ENCODE assay signal across 8 cellular contexts in the genomic region with DNA sequence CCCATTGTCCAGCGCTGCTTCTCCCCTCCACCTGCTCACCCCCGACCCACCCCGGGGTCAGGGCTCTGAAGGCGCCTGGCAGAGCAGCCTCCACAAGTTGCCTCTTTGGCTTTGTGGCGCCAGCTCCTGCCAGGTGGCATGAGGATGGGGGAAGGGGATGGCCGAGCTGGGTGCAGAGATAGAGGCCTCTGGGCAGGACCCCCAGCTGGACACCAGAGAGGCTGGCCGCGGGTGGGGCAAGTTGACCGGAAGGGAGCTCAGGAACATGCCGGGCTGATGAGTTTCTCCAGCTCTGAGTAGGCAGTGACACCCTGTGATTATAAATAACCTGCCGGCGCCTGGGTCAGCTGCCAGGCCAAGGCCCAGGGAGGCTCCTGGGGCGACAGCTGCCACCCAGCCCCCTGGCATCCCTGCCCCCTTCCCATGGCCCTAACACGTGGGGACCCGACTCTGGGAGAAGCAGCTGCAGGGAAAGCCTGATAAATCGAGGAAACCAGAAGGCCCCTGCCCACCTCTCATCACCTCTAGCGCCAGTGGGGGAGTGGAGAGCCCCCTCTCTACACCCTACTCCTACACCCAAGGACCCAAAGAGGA. TPM values are rescaled to one million over a fixed set of nuclear protein-coding genes. Genes with fewer than 3 reads are reported as not detected.
A peak's percentile ranks its signal among the peaks of the same experiment; 100 is the strongest.
DNase-seq lines count a peak whose midpoint lies in the region; ATAC-seq, FAIRE-seq and TF ChIP-seq lines count a peak whose summit lies in the region.

No MANE protein-coding gene starts in this region.

- H3K27me3 ChIP-seq in AG04450 (ENCODE audit: control insufficient read depth, insufficient read depth, low read length) = peaks cover 26% of the 10 kb centered on the region
- no peaks in the 10 kb centered on the region for H3K27me3 ChIP-seq in GM12878 (replicated peaks in 1 of 2; ENCODE audit: control insufficient read depth in 2 of 2, insufficient read depth in 2 of 2, low read length in 1 of 2)
- H3K27me3 ChIP-seq in lower lobe of right lung (ENCODE audit: low read depth) = peaks cover 69% of the 10 kb centered on the region

- H3K4me3 ChIP-seq in AG04450 (ENCODE audit: low read depth, low read length) (peak overlapping the region; percentile 62), GM12878 (peak overlapping the region; percentile 56), lower lobe of right lung (peak overlapping the region; percentile 54)

- CTCF ChIA-PET in AG04450 (lab: Charles Lee) (no interaction called here), GM12878 (lab: Yijun Ruan, JAX) (interaction anchor here (0.6 to 2.2 kb wide), 9 partner anchors 12 to 448 kb away, joined by 3 to 9 read pairs (median 4); partner anchors contain the start of genes CYB5D2 and ZZEF1)

- SMC1A ChIA-PET in GM12878 (lab: Charles Lee; ENCODE audit: uncharacterized antibody, unreplicated experiment) = interaction anchor here (0.7 to 3.4 kb wide), 5 partner anchors 12 to 37 kb away, joined by 3 to 17 read pairs (median 4); partner anchors contain the start of gene HASPIN

- TF ChIP-seq CTCF in AG04450 (IDR thresholded peaks at IDR 0.05; ENCODE audit: low read depth, low read length) = no peak
- TF ChIP-seq CTCF in GM12878 (IDR thresholded peaks at IDR 0.05 in 2 of 3, conservative IDR thresholded peaks at IDR 0.05 in 1 of 3; ENCODE audit: control insufficient read depth in 2 of 3, extremely low read depth in 1 of 3, insufficient read depth in 1 of 3, low read depth in 3 of 3, low read length in 3 of 3) = no peak
- TF ChIP-seq CTCF in lower lobe of right lung (IDR thresholded peaks at IDR 0.05) = no peak
- no peak for TF ChIP-seq CTCF in GM13976 (IDR thresholded peaks at IDR 0.05; ENCODE audit: borderline replicate concordance, control extremely low read depth, extremely low read depth, insufficient read depth, missing control alignments)

- H3K9me3 ChIP-seq in AG04450 (ENCODE audit: control insufficient read depth, insufficient read depth, low read length) (peaks cover 14% of the 10 kb centered on the region), GM12878 (replicated peaks; ENCODE audit: control insufficient read depth, insufficient read depth, low read length) (peaks cover 12% of the 10 kb centered on the region; the same call in 1 of the 3 replicates), lower lobe of right lung (no peaks in the 10 kb centered on the region)

- H4K20me1 ChIP-seq in GM12878 (ENCODE audit: control insufficient read depth, insufficient read depth) = no peaks in the 10 kb centered on the region

- peak; percentile 50 for ATAC-seq in GM12878
- peak in 1 of 2 donors; percentile 20 for ATAC-seq in lower lobe of right lung
- no peak for ATAC-seq in HG03354 (IDR thresholded peaks at IDR 0.05; ENCODE audit: poor library complexity, severe bottlenecking, unreplicated experiment)

- H2AFZ ChIP-seq in GM12878 (ENCODE audit: control insufficient read depth, low read depth, low read length) = no peak overlapping the region

- H3K4me1 ChIP-seq in GM12878 (ENCODE audit: control insufficient read depth, insufficient read depth, low read length) (peaks cover 32% of the 10 kb centered on the region), lower lobe of right lung (peaks cover 17% of the 10 kb centered on the region)

- in situ Hi-C loops in GM12878 (cut with MboI) (no loop called here), GM13976 (cut with MboI; ENCODE audit: low sequenced_read_pairs, unreplicated experiment) (no loop called here)

- under 1% methylated on average over 15 of the region's 17 CpGs for WGBS in GM12878 (ENCODE audit: insufficient coverage, insufficient replicate concordance, low lambda C conversion rate, missing lambda C conversion rate)

- POLR2A ChIA-PET in AG04450 (lab: Yijun Ruan, JAX) (interaction anchor here (0.7 to 2.5 kb wide), 2 partner anchors 28 kb away, joined by 3 to 8 read pairs; no protein-coding TSS in a partner anchor), GM12878 (lab: Charles Lee) (interaction anchor here (1.7 to 2.3 kb wide), 2 partner anchors 12 to 16 kb away, joined by 8 read pairs; no protein-coding TSS in a partner anchor)

- no peak for TF ChIP-seq RAD21 in GM12878 (IDR thresholded peaks at IDR 0.05; ENCODE audit: insufficient read depth, low read depth, low read length)

- no peak for TF ChIP-seq EP300 in GM12878 (IDR thresholded peaks at IDR 0.05; ENCODE audit: borderline replicate concordance in 1 of 2, control insufficient read depth in 1 of 2, low read depth in 2 of 2, low read length in 2 of 2)

- intact Hi-C loops in GM12878 (cut with micrococcal nuclease; ENCODE audit: unreplicated experiment) (no loop called here), lower lobe of right lung (cut with DNase I) (no loop called here)

- H3K79me2 ChIP-seq in GM12878 (ENCODE audit: control insufficient read depth, insufficient read depth, low read length) = peaks cover 13% of the 10 kb centered on the region

- FAIRE-seq in GM12878 (lab: Jason Lieb, UNC) = no peak

- peak; percentile 37; the same call in 1 of the 2 replicates for TF ChIP-seq POLR2A in GM12878 (IDR thresholded peaks at IDR 0.05; ENCODE audit: low read depth, low read length)

- H3K27ac ChIP-seq in AG04450 (ENCODE audit: low read depth, low read length) (no peak overlapping the region), GM12878 (ENCODE audit: control insufficient read depth, insufficient read depth) (peak overlapping the region; percentile 61), lower lobe of right lung (no peak overlapping the region)

- H3K9ac ChIP-seq in GM12878 (ENCODE audit: control insufficient read depth, insufficient read depth, low read length) = peak overlapping the region; percentile 72

- no peak for DNase-seq in AG04450 (ENCODE audit: low read depth, low spot score)
- DNase-seq in HK-2 (ENCODE audit: unreplicated experiment) = peak; percentile 59
- DNase-seq in GM12878 (ENCODE audit: low read depth, low spot score) = no peak
- no peak for DNase-seq in lower lobe of right lung
- no peak for DNase-seq in GM13976 (ENCODE audit: low spot score)
- DNase-seq in 8988T = no peak
- DNase-seq in stimulated activated naive CD4-positive, alpha-beta T cell (lab: John Stamatoyannopoulos, UW) = no peak

- BruUV-seq in GM12878 (replicated peaks; lab: Mats Ljungman, UMichigan) = no TSS peak

- peak overlapping the region; percentile 88 for H3K4me2 ChIP-seq in GM12878 (ENCODE audit: control insufficient read depth, insufficient read depth)

- H3K36me3 ChIP-seq in GM12878 (ENCODE audit: control insufficient read depth in 2 of 2, insufficient read depth in 2 of 2, low read length in 1 of 2) (no peaks in the 10 kb centered on the region), lower lobe of right lung (no peaks in the 10 kb centered on the region)

- RAD21 ChIA-PET in GM12878 (lab: Charles Lee; ENCODE audit: unreplicated experiment) = interaction anchor here (1.0 to 2.5 kb wide), 5 partner anchors 16 to 32 kb away, joined by 3 to 23 read pairs (median 4); partner anchors contain the start of gene HASPIN

RNA-seq across cellular contexts. Expression of gene P2RX5, which starts 0.7 kb away (rescaled TPM):
- polyA plus RNA-seq in AG04450 (2011; rRNA removed) = 4.5 and 6.4 TPM in 2 replicates
- polyA minus RNA-seq in AG04450 (2011; rRNA and poly(A)+ RNA removed) = 4.5 and 5.7 TPM in 2 replicates
- total RNA-seq in GM12878 (2013; cell fraction: nucleolus; rRNA removed) = 276 and 346 TPM in 2 replicates
- 22.5 and 25.2 TPM in 2 replicates for total RNA-seq in GM12878 (2014; rRNA removed)
- 17.9 and 20.0 TPM in 2 replicates for total RNA-seq in GM12878 (2014; rRNA removed; fragmentation: Illumina TruSeq; extraction: Trizol)
- 24.8 and 27.2 TPM in 2 replicates for total RNA-seq in GM12878 (2021)
- polyA plus RNA-seq in GM12878 (2011; ENCODE audit: low read depth) = 28.3 TPM
- 5.1 and 10.0 TPM in 2 replicates for polyA plus RNA-seq in GM12878 (2011; rRNA removed)
- polyA plus RNA-seq in GM12878 (2011; cell fraction: cytosol; rRNA removed) = 18.6 TPM in 2 replicates
- 28.6 and 31.4 TPM in 2 replicates for polyA plus RNA-seq in GM12878 (2011; cell fraction: nucleus; rRNA removed)
- 23.7 and 37.9 TPM in 2 replicates for polyA plus RNA-seq in GM12878 (2012)
- polyA plus RNA-seq in GM12878 (2014; fragmentation: Illumina TruSeq; extraction: Trizol) = 18.4 and 28.8 TPM in 2 replicates
- polyA plus RNA-seq in GM12878 (2014; fragmentation: Nextera tagmentation; extraction: Ambion mirVana) = 10 to 100 TPM in 1 of 2 experiments, 1 to 10 TPM in 1; 6.9 to 14.2 TPM
- polyA plus RNA-seq in GM12878 (2014; rRNA removed) = 18.1 and 22.5 TPM in 2 replicates
- polyA plus RNA-seq in GM12878 (2016; fragmentation: Nextera tagmentation; extraction: Ambion mirVana) = 10 to 100 TPM; 19.1 to 23.1 TPM
- polyA minus RNA-seq in GM12878 (2011; rRNA and poly(A)+ RNA removed) = 8.0 and 11.7 TPM in 2 replicates
- polyA minus RNA-seq in GM12878 (2011; cell fraction: cytosol; rRNA and poly(A)+ RNA removed) = 5.5 and 5.7 TPM in 2 replicates
- polyA minus RNA-seq in GM12878 (2011; cell fraction: nucleus; rRNA and poly(A)+ RNA removed) = 5.7 and 10.2 TPM in 2 replicates
- total RNA-seq in lower lobe of right lung = 2.5 TPM

RNA-seq across cellular contexts. Expression of gene EMC6, which starts 26.6 kb away (rescaled TPM):
- polyA plus RNA-seq in AG04450 (2011; rRNA removed) = 23.4 and 28.9 TPM in 2 replicates
- polyA minus RNA-seq in AG04450 (2011; rRNA and poly(A)+ RNA removed) = 5.9 and 6.5 TPM in 2 replicates
- total RNA-seq in GM12878 (2013; cell fraction: nucleolus; rRNA removed) = 5.7 and 5.8 TPM in 2 replicates
- total RNA-seq in GM12878 (2014; rRNA removed) = 24.5 and 37.3 TPM in 2 replicates
- 28.3 and 34.5 TPM in 2 replicates for total RNA-seq in GM12878 (2014; rRNA removed; fragmentation: Illumina TruSeq; extraction: Trizol)
- 63.6 and 64.2 TPM in 2 replicates for total RNA-seq in GM12878 (2021)
- 42.5 TPM for polyA plus RNA-seq in GM12878 (2011; ENCODE audit: low read depth)
- 20.0 and 28.8 TPM in 2 replicates for polyA plus RNA-seq in GM12878 (2011; rRNA removed)
- polyA plus RNA-seq in GM12878 (2011; cell fraction: cytosol; rRNA removed) = 57.3 and 89.4 TPM in 2 replicates
- polyA plus RNA-seq in GM12878 (2011; cell fraction: nucleus; rRNA removed) = 24.3 and 28.1 TPM in 2 replicates
- 41.1 and 48.2 TPM in 2 replicates for polyA plus RNA-seq in GM12878 (2012)
- 11.1 and 27.6 TPM in 2 replicates for polyA plus RNA-seq in GM12878 (2014; fragmentation: Illumina TruSeq; extraction: Trizol)
- 10 to 100 TPM in 1 of 2 experiments, 1 to 10 TPM in 1; 5.1 to 32.2 TPM for polyA plus RNA-seq in GM12878 (2014; fragmentation: Nextera tagmentation; extraction: Ambion mirVana)
- polyA plus RNA-seq in GM12878 (2014; rRNA removed) = 162 and 165 TPM in 2 replicates
- polyA plus RNA-seq in GM12878 (2016; fragmentation: Nextera tagmentation; extraction: Ambion mirVana) = 100 to 1,000 TPM; 170 to 172 TPM
- polyA minus RNA-seq in GM12878 (2011; rRNA and poly(A)+ RNA removed) = 2.9 and 8.0 TPM in 2 replicates
- polyA minus RNA-seq in GM12878 (2011; cell fraction: cytosol; rRNA and poly(A)+ RNA removed) = 9.9 and 16.2 TPM in 2 replicates
- polyA minus RNA-seq in GM12878 (2011; cell fraction: nucleus; rRNA and poly(A)+ RNA removed) = 8.7 and 14.6 TPM in 2 replicates
- 32.9 TPM for total RNA-seq in lower lobe of right lung

RNA-seq across cellular contexts. Expression of gene TAX1BP3, which starts 26.8 kb away (rescaled TPM):
- 163 and 178 TPM in 2 replicates for polyA plus RNA-seq in AG04450 (2011; rRNA removed)
- 134 and 149 TPM in 2 replicates for polyA minus RNA-seq in AG04450 (2011; rRNA and poly(A)+ RNA removed)
- 6.5 and 8.0 TPM in 2 replicates for total RNA-seq in GM12878 (2013; cell fraction: nucleolus; rRNA removed)
- 28.2 and 29.8 TPM in 2 replicates for total RNA-seq in GM12878 (2014; rRNA removed)
- 9.2 and 10.6 TPM in 2 replicates for total RNA-seq in GM12878 (2014; rRNA removed; fragmentation: Illumina TruSeq; extraction: Trizol)
- total RNA-seq in GM12878 (2021) = 23.4 and 24.6 TPM in 2 replicates
- 3.6 TPM for polyA plus RNA-seq in GM12878 (2011; ENCODE audit: low read depth)
- polyA plus RNA-seq in GM12878 (2011; rRNA removed) = 3.6 and 5.0 TPM in 2 replicates
- polyA plus RNA-seq in GM12878 (2011; cell fraction: cytosol; rRNA removed) = 9.1 and 11.2 TPM in 2 replicates
- polyA plus RNA-seq in GM12878 (2011; cell fraction: nucleus; rRNA removed) = 7.3 and 8.5 TPM in 2 replicates
- polyA plus RNA-seq in GM12878 (2012) = 12.3 and 12.9 TPM in 2 replicates
- 4.4 and 8.3 TPM in 2 replicates for polyA plus RNA-seq in GM12878 (2014; fragmentation: Illumina TruSeq; extraction: Trizol)
- polyA plus RNA-seq in GM12878 (2014; fragmentation: Nextera tagmentation; extraction: Ambion mirVana) = 1 to 10 TPM in 1 of 2 experiments, under 1 TPM in 1; 1.00 to 4.7 TPM
- polyA plus RNA-seq in GM12878 (2014; rRNA removed) = 17.2 and 20.2 TPM in 2 replicates
- polyA plus RNA-seq in GM12878 (2016; fragmentation: Nextera tagmentation; extraction: Ambion mirVana) = 10 to 100 TPM; 38.1 to 40.4 TPM
- polyA minus RNA-seq in GM12878 (2011; rRNA and poly(A)+ RNA removed) = 3.1 and 5.0 TPM in 2 replicates
- polyA minus RNA-seq in GM12878 (2011; cell fraction: cytosol; rRNA and poly(A)+ RNA removed) = 3.6 and 7.6 TPM in 2 replicates
- polyA minus RNA-seq in GM12878 (2011; cell fraction: nucleus; rRNA and poly(A)+ RNA removed) = 1.2 and 3.3 TPM in 2 replicates
- 82.8 TPM for total RNA-seq in lower lobe of right lung

RNA-seq across cellular contexts. Expression of gene HASPIN, which starts 28.5 kb away (rescaled TPM):
- 1.3 and 1.6 TPM in 2 replicates for polyA plus RNA-seq in AG04450 (2011; rRNA removed)
- polyA minus RNA-seq in AG04450 (2011; rRNA and poly(A)+ RNA removed) = 2.3 and 3.3 TPM in 2 replicates
- total RNA-seq in GM12878 (2013; cell fraction: nucleolus; rRNA removed) = 10.4 and 13.0 TPM in 2 replicates
- total RNA-seq in GM12878 (2014; rRNA removed) = 14.9 and 16.5 TPM in 2 replicates
- total RNA-seq in GM12878 (2014; rRNA removed; fragmentation: Illumina TruSeq; extraction: Trizol) = 11.7 and 13.1 TPM in 2 replicates
- total RNA-seq in GM12878 (2021) = 16.5 and 18.0 TPM in 2 replicates
- 3.8 TPM for polyA plus RNA-seq in GM12878 (2011; ENCODE audit: low read depth)
- polyA plus RNA-seq in GM12878 (2011; rRNA removed) = 6.1 and 7.1 TPM in 2 replicates
- 5.5 and 6.8 TPM in 2 replicates for polyA plus RNA-seq in GM12878 (2011; cell fraction: cytosol; rRNA removed)
- 3.7 and 5.2 TPM in 2 replicates for polyA plus RNA-seq in GM12878 (2011; cell fraction: nucleus; rRNA removed)
- 4.2 and 4.6 TPM in 2 replicates for polyA plus RNA-seq in GM12878 (2012)
- 13.4 and 16.4 TPM in 2 replicates for polyA plus RNA-seq in GM12878 (2014; fragmentation: Illumina TruSeq; extraction: Trizol)
- under 1 TPM; 0.80 to 0.97 TPM for polyA plus RNA-seq in GM12878 (2014; fragmentation: Nextera tagmentation; extraction: Ambion mirVana)
- polyA plus RNA-seq in GM12878 (2014; rRNA removed) = 11.4 and 12.2 TPM in 2 replicates
- polyA plus RNA-seq in GM12878 (2016; fragmentation: Nextera tagmentation; extraction: Ambion mirVana) = 1 to 10 TPM; 8.7 TPM
- 10.6 and 11.2 TPM in 2 replicates for polyA minus RNA-seq in GM12878 (2011; rRNA and poly(A)+ RNA removed)
- polyA minus RNA-seq in GM12878 (2011; cell fraction: cytosol; rRNA and poly(A)+ RNA removed) = 6.1 and 10.3 TPM in 2 replicates
- 5.2 and 10.4 TPM in 2 replicates for polyA minus RNA-seq in GM12878 (2011; cell fraction: nucleus; rRNA and poly(A)+ RNA removed)
- total RNA-seq in lower lobe of right lung = 0.68 TPM

RNA-seq across cellular contexts. Expression of gene CTNS, which starts 58.7 kb away (rescaled TPM):
- polyA plus RNA-seq in AG04450 (2011; rRNA removed) (4.2 and 5.7 TPM in 2 replicates), GM12878 (2011; rRNA removed) (2.6 and 3.0 TPM in 2 replicates), GM12878 (2014; fragmentation: Illumina TruSeq; extraction: Trizol) (5.0 and 6.8 TPM in 2 replicates), GM12878 (2014; fragmentation: Nextera tagmentation; extraction: Ambion mirVana) (1 to 10 TPM in 1 of 2 experiments, under 1 TPM in 1; 0.92 to 1.7 TPM), GM12878 (2014; rRNA removed) (8.3 and 10.7 TPM in 2 replicates), GM12878 (2016; fragmentation: Nextera tagmentation; extraction: Ambion mirVana) (1 to 10 TPM; 6.0 to 8.6 TPM)
- polyA minus RNA-seq in AG04450 (2011; rRNA and poly(A)+ RNA removed) = 6.4 and 6.7 TPM in 2 replicates
- 9.7 and 12.6 TPM in 2 replicates for total RNA-seq in GM12878 (2013; cell fraction: nucleolus; rRNA removed)
- total RNA-seq in GM12878 (2014; rRNA removed) (7.3 and 7.4 TPM in 2 replicates), GM12878 (2014; rRNA removed; fragmentation: Illumina TruSeq; extraction: Trizol) (4.7 and 5.3 TPM in 2 replicates), GM12878 (2021) (7.8 and 9.2 TPM in 2 replicates), lower lobe of right lung (21.1 TPM)
- 2.3 TPM for polyA plus RNA-seq in GM12878 (2011; ENCODE audit: low read depth)
- 4.3 and 6.0 TPM in 2 replicates for polyA plus RNA-seq in GM12878 (2011; cell fraction: cytosol; rRNA removed)
- 9.6 and 10.1 TPM in 2 replicates for polyA plus RNA-seq in GM12878 (2011; cell fraction: nucleus; rRNA removed)
- 4.2 and 5.6 TPM in 2 replicates for polyA plus RNA-seq in GM12878 (2012)
- polyA minus RNA-seq in GM12878 (2011; rRNA and poly(A)+ RNA removed) = 2.1 and 3.5 TPM in 2 replicates
- polyA minus RNA-seq in GM12878 (2011; cell fraction: cytosol; rRNA and poly(A)+ RNA removed) = 1.6 TPM in 1 of 2 replicates, not detected in the other
- polyA minus RNA-seq in GM12878 (2011; cell fraction: nucleus; rRNA and poly(A)+ RNA removed) = 2.1 and 3.9 TPM in 2 replicates
